18 cellular contexts compared by ENCODE assay signal in the genomic region with DNA sequence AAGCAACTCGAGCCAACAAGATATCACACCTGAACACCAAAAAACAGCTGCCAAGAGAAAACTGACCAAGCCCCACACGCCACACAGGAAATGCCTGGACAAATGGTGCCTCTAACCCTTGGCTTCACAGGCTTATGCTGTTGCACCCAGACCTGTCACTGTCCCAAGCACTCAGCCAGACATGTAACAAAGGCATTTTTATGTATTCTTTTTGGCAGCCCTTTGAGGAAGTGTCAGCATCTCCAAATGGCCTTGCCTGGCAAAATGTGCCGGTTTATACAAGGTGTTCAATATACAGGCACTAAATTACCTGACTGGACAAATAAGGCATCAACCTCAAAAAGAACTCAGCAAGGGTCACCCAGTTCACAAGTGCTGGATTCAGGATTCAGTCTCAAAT.
"Had no signal": no experiment of that assay in that cellular context is flagged by ENCODE, and none has a peak within 500 bp of the region (broad histone marks: within the 10 kb centered on the region; RNA-seq: fewer than 3 reads in every experiment).

No MANE protein-coding gene starts in this region.

- H3K27me3 ChIP-seq: esophagus muscularis mucosa, gastroesophageal sphincter, thyroid gland had no signal

- ATAC-seq: activated CD8-positive, alpha-beta T cell treated with anti-CD3 and anti-CD28 coated beads, Interleukin-2, amount 10 ng/mL, durations not matched to agents 7 days and 5 days; gastroesophageal sphincter; lower lobe of right lung had no signal

- H3K36me3 ChIP-seq: thyroid gland had no signal

- H3K9me3 ChIP-seq: esophagus muscularis mucosa, gastroesophageal sphincter, lower lobe of right lung, thyroid gland had no signal

- DNase-seq: activated CD4-positive, alpha-beta T cell treated with anti-CD3 and anti-CD28 coated beads, Interleukin-2, amount 10 ng/mL, durations not matched to agents 7 days and 5 days; activated CD4-positive, CD25-positive, alpha-beta regulatory T cell; activated CD8-positive, alpha-beta T cell treated with anti-CD3 and anti-CD28 coated beads, Interleukin-2, amount 10 ng/mL, durations not matched to agents 7 days and 5 days; activated naive CD4-positive, alpha-beta T cell treated with Interleukin-2 at 50 U/mL for 16 hours; activated T-cell treated with anti-CD3 and anti-CD28 coated beads, Interleukin-2, amount 50 U/mL, for 24 hours; central memory CD4-positive, alpha-beta T cell; cortex of kidney; effector CD4-positive, alpha-beta T cell; lower lobe of right lung; posterior cingulate gyrus; retina; stimulated activated CD4-positive, alpha-beta T cell treated with anti-CD3 and anti-CD28 coated beads, Interleukin-1b, Interleukin-23, amount 100 ng/mL, for 48 hours; stimulated activated CD8-positive, alpha-beta memory T cell treated with anti-CD3 and anti-CD28 coated beads, Interleukin-4, amount 100 ng/mL, for 48 hours; stimulated activated naive CD4-positive, alpha-beta T cell; T-helper 9 cell; thyroid gland had no signal

- H3K4me3 ChIP-seq: esophagus muscularis mucosa, gastroesophageal sphincter, lower lobe of right lung, thyroid gland had no signal

- H3K27ac ChIP-seq: esophagus muscularis mucosa, gastroesophageal sphincter, lower lobe of right lung, thyroid gland had no signal
